ENCODE assay signal across 8 cellular contexts in genomic region chr5:116573279-116573616, GRCh38. TPM values are rescaled to one million over a fixed set of nuclear protein-coding genes. Genes with fewer than 3 reads are reported as not detected.
A peak's percentile ranks its signal among the peaks of the same experiment; 100 is the strongest.
DNase-seq lines count a peak whose midpoint lies in the region; ATAC-seq and FAIRE-seq lines count a peak whose summit lies in the region.

No MANE protein-coding gene starts in this region.

- POLR2A ChIA-PET in activated naive CD8-positive, alpha-beta T cell treated with anti-CD3 and anti-CD28 coated beads, Interleukin-2, amount 10 ng/mL, durations not matched to agents 7 days and 5 days (lab: Charles Lee) = no interaction called here

- H3K9me3 ChIP-seq in iPS-18a (ENCODE audit: control insufficient read depth, low read depth, low read length) = no peaks in the 10 kb centered on the region
- H3K9me3 ChIP-seq in skeletal muscle satellite cell (replicated peaks; ENCODE audit: low read length) = no peaks in the 10 kb centered on the region

- H3K27ac Mint-ChIP-seq in activated naive CD8-positive, alpha-beta T cell treated with anti-CD3 and anti-CD28 coated beads, Interleukin-2, amount 10 ng/mL, durations not matched to agents 7 days and 5 days = no peak overlapping the region
- H3K27ac Mint-ChIP-seq in immature natural killer cell = no peak overlapping the region

- H3K4me3 Mint-ChIP-seq in activated naive CD8-positive, alpha-beta T cell treated with anti-CD3 and anti-CD28 coated beads, Interleukin-2, amount 10 ng/mL, durations not matched to agents 7 days and 5 days = peak overlapping the region; percentile 60
- H3K4me3 Mint-ChIP-seq in immature natural killer cell = peak overlapping the region in 1 of 5 donors; percentile 23

- FAIRE-seq in HTR-8/SVneo (lab: Jason Lieb, UNC) = no peak

- no peaks in the 10 kb centered on the region for H3K27me3 ChIP-seq in iPS-18a (ENCODE audit: control insufficient read depth, insufficient read depth, low read length)
- H3K27me3 ChIP-seq in skeletal muscle satellite cell (ENCODE audit: control insufficient read depth, insufficient read depth, low read length) = peaks cover 73% of the 10 kb centered on the region

- H3K27me3 Mint-ChIP-seq in activated naive CD8-positive, alpha-beta T cell treated with anti-CD3 and anti-CD28 coated beads, Interleukin-2, amount 10 ng/mL, durations not matched to agents 7 days and 5 days = peaks cover 80% of the 10 kb centered on the region
- H3K27me3 Mint-ChIP-seq in immature natural killer cell (ENCODE audit: low read depth in 3 of 3) = peaks cover 16 to 35% (median 32%) of the 10 kb centered on the region in 3 donors

- peak overlapping the region; percentile 80 for H3K4me3 ChIP-seq in iPS-18a (ENCODE audit: low read length)
- peak overlapping the region; percentile 81 for H3K4me3 ChIP-seq in skeletal muscle satellite cell (ENCODE audit: low read length)

- DNase-seq in Right ventricle myocardium superior = peak; percentile 49
- DNase-seq in cardiac septum (ENCODE audit: low spot score) = no peak
- DNase-seq in activated naive CD8-positive, alpha-beta T cell treated with anti-CD3 and anti-CD28 coated beads, Interleukin-2, amount 10 ng/mL, durations not matched to agents 7 days and 5 days = no peak
- DNase-seq in HTR-8/SVneo (ENCODE audit: insufficient read length, low spot score) = no peak
- no peak for DNase-seq in immature natural killer cell

- H3K4me2 ChIP-seq in skeletal muscle satellite cell (ENCODE audit: low read length) = peak overlapping the region; percentile 98

- peak overlapping the region; percentile 87 for H3K9ac ChIP-seq in iPS-18a (ENCODE audit: low read length)
- H3K9ac ChIP-seq in skeletal muscle satellite cell (ENCODE audit: low read depth, low read length) = no peak overlapping the region

- H3K4me1 ChIP-seq in iPS-18a (ENCODE audit: control insufficient read depth, low read depth, low read length) = peaks cover 44% of the 10 kb centered on the region
- H3K4me1 ChIP-seq in skeletal muscle satellite cell (ENCODE audit: control insufficient read depth, insufficient read depth, low read length) = peaks cover 27% of the 10 kb centered on the region

- H3K27ac ChIP-seq in iPS-18a (ENCODE audit: low read length) = peak overlapping the region; percentile 25

- no peaks in the 10 kb centered on the region for H3K9me3 Mint-ChIP-seq in activated naive CD8-positive, alpha-beta T cell treated with anti-CD3 and anti-CD28 coated beads, Interleukin-2, amount 10 ng/mL, durations not matched to agents 7 days and 5 days
- peaks cover 0 to 5% (median 1%) of the 10 kb centered on the region in 6 donors for H3K9me3 Mint-ChIP-seq in immature natural killer cell

- intact Hi-C loops in Right ventricle myocardium superior (cut with DNase I) = loop anchor here (10.0 kb wide), 1 partner anchor 212 kb away; no protein-coding TSS in a partner anchor
- intact Hi-C loops in cardiac septum (cut with DNase I) = loop anchor here (5.0 kb wide), 1 partner anchor 436 kb away; no protein-coding TSS in a partner anchor

- peaks cover 3% of the 10 kb centered on the region for H3K36me3 ChIP-seq in iPS-18a (ENCODE audit: control insufficient read depth, low read depth, low read length)
- H3K36me3 ChIP-seq in skeletal muscle satellite cell (ENCODE audit: insufficient read depth, low read length) = no peaks in the 10 kb centered on the region

- peak; percentile 6 for ATAC-seq in Right ventricle myocardium superior (ENCODE audit: poor library complexity)
- no peak for ATAC-seq in activated naive CD8-positive, alpha-beta T cell treated with anti-CD3 and anti-CD28 coated beads, Interleukin-2, amount 10 ng/mL, durations not matched to agents 7 days and 5 days (ENCODE audit: low read depth)
- no peak for ATAC-seq in HG03439 (IDR thresholded peaks at IDR 0.05; ENCODE audit: unreplicated experiment)

- peaks cover 21% of the 10 kb centered on the region for H3K4me1 Mint-ChIP-seq in activated naive CD8-positive, alpha-beta T cell treated with anti-CD3 and anti-CD28 coated beads, Interleukin-2, amount 10 ng/mL, durations not matched to agents 7 days and 5 days
- peaks cover 7 to 14% of the 10 kb centered on the region in 2 donors for H3K4me1 Mint-ChIP-seq in immature natural killer cell

- H3K36me3 Mint-ChIP-seq in activated naive CD8-positive, alpha-beta T cell treated with anti-CD3 and anti-CD28 coated beads, Interleukin-2, amount 10 ng/mL, durations not matched to agents 7 days and 5 days = peaks cover 1% of the 10 kb centered on the region
- H3K36me3 Mint-ChIP-seq in immature natural killer cell = no peaks in the 10 kb centered on the region

RNA-seq across cellular contexts. Expression of gene SEMA6A, which starts 1.4 kb away (rescaled TPM):
- 6.3 TPM for total RNA-seq in Right ventricle myocardium superior
- total RNA-seq in cardiac septum = 4.5 TPM
- total RNA-seq in activated naive CD8-positive, alpha-beta T cell treated with anti-CD3 and anti-CD28 coated beads, Interleukin-2, amount 10 ng/mL, durations not matched to agents 7 days and 5 days = not detected
- 0.25 and 2.0 TPM in 2 replicates for total RNA-seq in skeletal muscle satellite cell (2012; rRNA removed)
- polyA plus RNA-seq in immature natural killer cell = under 1 TPM in 2 of 3 donors, not detected in 1; 0.19 to 0.80 TPM
